ENCODE assay signal across 8 cellular contexts in the genomic region with DNA sequence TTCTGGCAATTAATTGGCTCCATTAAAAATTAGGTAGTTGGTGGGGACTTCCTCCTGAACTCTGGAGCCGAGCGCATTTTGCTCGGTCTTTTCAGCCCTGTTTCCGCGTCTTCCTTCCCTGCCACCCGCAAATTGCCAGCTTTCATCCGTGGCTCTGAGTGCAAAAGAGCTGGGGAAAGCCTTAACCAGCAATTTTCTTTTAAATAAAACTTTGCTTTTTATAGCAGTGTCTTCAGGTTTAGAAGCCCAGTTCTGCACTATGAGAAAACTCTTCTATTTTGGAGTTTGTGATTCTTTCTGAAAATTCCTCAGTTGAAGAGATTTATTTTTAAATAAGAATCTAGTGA. TPM values are rescaled to one million over a fixed set of nuclear protein-coding genes. Genes with fewer than 3 reads are reported as not detected.
DNase-seq lines count a peak whose midpoint lies in the region; ATAC-seq and TF ChIP-seq lines count a peak whose summit lies in the region.

No MANE protein-coding gene starts in this region.

- DNase-seq in SK-N-SH (no peak), fibroblast of pulmonary artery (ENCODE audit: low read depth) (no peak), sigmoid colon (no peak), activated gamma-delta T cell (lab: John Stamatoyannopoulos, UW) (no peak)

- POLR2A ChIA-PET in SK-N-SH (lab: Yijun Ruan, JAX), result interaction anchor here (0.7 to 1.4 kb wide), 5 partner anchors 20 to 212 kb away, joined by 3 to 4 read pairs (median 3); no protein-coding TSS in a partner anchor

- peak overlapping the region; percentile 76 for H3K4me2 ChIP-seq in SK-N-SH

- TF ChIP-seq CTCF in SK-N-SH (IDR thresholded peaks at IDR 0.05) (no peak), fibroblast of pulmonary artery (IDR thresholded peaks at IDR 0.05; ENCODE audit: low read length, missing control alignments) (no peak), sigmoid colon (IDR thresholded peaks at IDR 0.05) (no peak)

- CTCF ChIA-PET in SK-N-SH (lab: Yijun Ruan, JAX), result interaction anchor here (0.7 to 1.6 kb wide), 5 partner anchors 16 to 90 kb away, joined by 3 to 4 read pairs (median 3); no protein-coding TSS in a partner anchor

- peaks cover 17 to 23% of the 10 kb centered on the region in 2 experiments; a peak in 3 of 4 replicates for H3K4me1 ChIP-seq in SK-N-SH (ENCODE audit: control insufficient read depth in 1 of 2, insufficient read depth in 2 of 2, low read depth in 1 of 2, low read length in 1 of 2)
- peaks cover 2 to 41% (median 37%) of the 10 kb centered on the region in 4 donors for H3K4me1 ChIP-seq in sigmoid colon

- H3F3A ChIP-seq in SK-N-SH (replicated peaks; ENCODE audit: insufficient read depth), result peaks cover 42% of the 10 kb centered on the region

- no peaks in the 10 kb centered on the region for H3K9me3 ChIP-seq in SK-N-SH
- H3K9me3 ChIP-seq in sigmoid colon, result no peaks in the 10 kb centered on the region

- WGBS in SK-N-SH (ENCODE audit: low lambda C conversion rate), result 2% methylated on average over 7 of the region's 7 CpGs
- WGBS in sigmoid colon, 2 donors, result 0 to 1% methylated on average over 7 of the region's 7 CpGs

- no peak for TF ChIP-seq RAD21 in SK-N-SH (IDR thresholded peaks at IDR 0.05; ENCODE audit: low read length)

- H3K9me2 ChIP-seq in SK-N-SH, result no peaks in the 10 kb centered on the region

- peaks cover 0 to 12% of the 10 kb centered on the region in 2 experiments for H3K36me3 ChIP-seq in SK-N-SH (replicated peaks in 1 of 2; ENCODE audit: control insufficient read depth in 1 of 2, insufficient read depth in 2 of 2, low read length in 1 of 2)
- peaks cover 0 to under 1% (median 0%) of the 10 kb centered on the region in 4 donors for H3K36me3 ChIP-seq in sigmoid colon

- H3K4me3 ChIP-seq in SK-N-SH (ENCODE audit: low read depth in 2 of 2, low read length in 1 of 2) (peak overlapping the region; percentile 72 to 95), fibroblast of pulmonary artery (replicated peaks; ENCODE audit: low read depth, low read length) (peak overlapping the region; percentile 90), sigmoid colon (peak overlapping the region; percentile 87 to 99 (median 94))

- TF ChIP-seq EP300 in SK-N-SH (IDR thresholded peaks at IDR 0.05; ENCODE audit: borderline replicate concordance in 1 of 2, low read depth in 1 of 2, low read length in 1 of 2) (no peak), sigmoid colon (IDR thresholded peaks at IDR 0.05) (no peak)

- no peak for TF ChIP-seq POLR2A in sigmoid colon (IDR thresholded peaks at IDR 0.05)

- H3K79me2 ChIP-seq in SK-N-SH (ENCODE audit: insufficient read depth), result peaks cover 58% of the 10 kb centered on the region

- H3K27me3 ChIP-seq in SK-N-SH (ENCODE audit: insufficient read depth), result no peaks in the 10 kb centered on the region
- H3K27me3 ChIP-seq in sigmoid colon, result no peaks in the 10 kb centered on the region

- peaks cover 9% of the 10 kb centered on the region; the same call in 1 of the 2 replicates for H4K20me1 ChIP-seq in SK-N-SH (ENCODE audit: insufficient read depth)

- ATAC-seq in GM19395 (IDR thresholded peaks at IDR 0.05; ENCODE audit: unreplicated experiment) (peak; percentile 7), GM19035 (IDR thresholded peaks at IDR 0.05; ENCODE audit: unreplicated experiment) (no peak), GM19023 (IDR thresholded peaks at IDR 0.05; ENCODE audit: unreplicated experiment) (no peak), GM18502 (IDR thresholded peaks at IDR 0.05; ENCODE audit: poor library complexity, unreplicated experiment) (no peak)

- intact Hi-C loops in sigmoid colon (cut with DNase I), result loop anchor here (2.0 to 5.0 kb wide), 2 partner anchors 104 to 151 kb away; a partner anchor contains a TSS

- peak overlapping the region; percentile 91 for H2AFZ ChIP-seq in SK-N-SH (ENCODE audit: low read depth)

- H3K9ac ChIP-seq in SK-N-SH, result peak overlapping the region; percentile 98

- peak overlapping the region; percentile 89 to 91 for H3K27ac ChIP-seq in SK-N-SH (ENCODE audit: low read depth in 2 of 2, low read length in 1 of 2)
- peak overlapping the region; percentile 97 to 99 (median 98) for H3K27ac ChIP-seq in sigmoid colon

TF ChIP-seq in SK-N-SH, 30 proteins besides CTCF, POLR2A, EP300 and RAD21:
- TF ChIP-seq GATA2 (CRISPR knock-in tag; IDR thresholded peaks at IDR 0.05), result no peak
- TF ChIP-seq RCOR1 (IDR thresholded peaks at IDR 0.05; ENCODE audit: low read length), result no peak
- TF ChIP-seq SIN3A (IDR thresholded peaks at IDR 0.05; ENCODE audit: borderline replicate concordance, low read depth, low read length), result no peak
- no peak for TF ChIP-seq FOSL2 (IDR thresholded peaks at IDR 0.05; ENCODE audit: borderline replicate concordance, low read depth)
- TF ChIP-seq POLR2AphosphoS5 (IDR thresholded peaks at IDR 0.05; ENCODE audit: low read depth, low read length), result no peak
- TF ChIP-seq MXI1 (IDR thresholded peaks at IDR 0.05; ENCODE audit: low read depth, low read length), result no peak

RNA-seq across cellular contexts. Expression of a gene that starts 0.7 kb away (rescaled TPM):
- 29.0 and 36.1 TPM in 2 replicates for polyA plus RNA-seq in SK-N-SH (2012; rRNA removed)
- 42.9 and 44.4 TPM in 2 replicates for polyA plus RNA-seq in SK-N-SH (2012; cell fraction: cytosol; rRNA removed)
- polyA plus RNA-seq in SK-N-SH (2012; cell fraction: nucleus; rRNA removed), result 10.2 and 17.5 TPM in 2 replicates
- 10 to 100 TPM; 48.5 to 71.3 (median 50.8) TPM for total RNA-seq in sigmoid colon
- polyA plus RNA-seq in sigmoid colon, result 10 to 100 TPM; 12.0 to 19.6 (median 12.0) TPM

RNA-seq across cellular contexts. Expression of a gene that starts 0.8 kb away (rescaled TPM):
- polyA plus RNA-seq in SK-N-SH (2012; rRNA removed) (not detected in 2 replicates), sigmoid colon (not detected)
- 0.04 TPM in 1 of 2 replicates, not detected in the other for polyA plus RNA-seq in SK-N-SH (2012; cell fraction: cytosol; rRNA removed)
- polyA plus RNA-seq in SK-N-SH (2012; cell fraction: nucleus; rRNA removed), result 0.04 TPM in 1 of 2 replicates, not detected in the other
- total RNA-seq in sigmoid colon, result not detected

RNA-seq across cellular contexts. Expression of a gene that starts 56.0 kb away (rescaled TPM):
- polyA plus RNA-seq in SK-N-SH (2012; rRNA removed), result 0.31 and 0.39 TPM in 2 replicates
- 0.12 and 0.29 TPM in 2 replicates for polyA plus RNA-seq in SK-N-SH (2012; cell fraction: cytosol; rRNA removed)
- 0.42 and 0.58 TPM in 2 replicates for polyA plus RNA-seq in SK-N-SH (2012; cell fraction: nucleus; rRNA removed)
- total RNA-seq in sigmoid colon, result 1 to 10 TPM in 1 of 4 donors, under 1 TPM in 2, not detected in 1; 0.36 to 2.2 (median 0.55) TPM
- 10 to 100 TPM in 1 of 3 donors, 1 to 10 TPM in 2; 3.6 to 11.6 (median 6.5) TPM for polyA plus RNA-seq in sigmoid colon
